Comparison of ENCODE assay signal across 8 cellular contexts in genomic region chr2:39227628-39228412, GRCh38. TPM values are rescaled to one million over a fixed set of nuclear protein-coding genes. Genes with fewer than 3 reads are reported as not detected.
DNase-seq lines count a peak whose midpoint lies in the region; TF ChIP-seq lines count a peak whose summit lies in the region.

No MANE protein-coding gene starts in this region.

- TF ChIP-seq CTCF in Loucy (conservative IDR thresholded peaks at IDR 0.05; ENCODE audit: low read length) (peak; percentile 95), osteocyte (IDR thresholded peaks at IDR 0.05) (peak; percentile 94), thyroid gland (IDR thresholded peaks at IDR 0.05) (peak; percentile 63 to 86 (median 80))

- H4K20me1 ChIP-seq in Loucy (ENCODE audit: insufficient read depth, low read length, poor library complexity, severe bottlenecking) = no peaks in the 10 kb centered on the region

- peak overlapping the region; percentile 52 for H3K4me2 ChIP-seq in Loucy (ENCODE audit: low read depth, low read length, poor library complexity, severe bottlenecking)

- H3K36me3 Mint-ChIP-seq in osteocyte (ENCODE audit: unreplicated experiment) = peaks cover 2% of the 10 kb centered on the region

- no peaks in the 10 kb centered on the region for H3F3A ChIP-seq in Loucy (ENCODE audit: low read depth)

- intact Hi-C loops in thyroid gland (cut with DNase I) = loop anchor here (2.0 to 10.0 kb wide), 2 partner anchors 167 to 283 kb away; no protein-coding TSS in a partner anchor

- peak; percentile 72 for DNase-seq in EH (ENCODE audit: low read depth)
- peak; percentile 63 for DNase-seq in H4 (ENCODE audit: low spot score)
- DNase-seq in SK-N-DZ (ENCODE audit: low spot score) = peak; percentile 73
- peak; percentile 85 for DNase-seq in activated naive CD4-positive, alpha-beta T cell treated with Interleukin-2 at 50 U/mL for 16 hours
- DNase-seq in germinal center (ENCODE audit: low spot score) = peak; percentile 74
- peak; percentile 88 for DNase-seq in osteocyte (ENCODE audit: extremely low spot score, unreplicated experiment)
- DNase-seq in thyroid gland = peak; percentile 78 to 82

- H3K9me3 ChIP-seq in Loucy (ENCODE audit: insufficient read depth, low read depth, low read length) (no peaks in the 10 kb centered on the region), thyroid gland (no peaks in the 10 kb centered on the region)

- no peaks in the 10 kb centered on the region for H3K27me3 Mint-ChIP-seq in osteocyte (ENCODE audit: unreplicated experiment)

- H3K27ac ChIP-seq in thyroid gland = no peak overlapping the region

- H3K9me2 ChIP-seq in Loucy (replicated peaks; ENCODE audit: low read depth, low read length) = no peaks in the 10 kb centered on the region

- H3K9me3 Mint-ChIP-seq in osteocyte (ENCODE audit: unreplicated experiment) = no peaks in the 10 kb centered on the region

- H3K27ac Mint-ChIP-seq in osteocyte (ENCODE audit: unreplicated experiment) = no peak overlapping the region

- H3K4me3 ChIP-seq in Loucy (ENCODE audit: low read length, poor library complexity, severe bottlenecking) (peak overlapping the region; percentile 41), thyroid gland (replicated peaks in 1 of 3) (no peak overlapping the region)

- H3K4me1 ChIP-seq in Loucy (ENCODE audit: insufficient read depth, low read length, poor library complexity, severe bottlenecking) (peaks cover 5% of the 10 kb centered on the region), thyroid gland (peaks cover 0 to 5% of the 10 kb centered on the region in 2 donors)

- H3K27me3 ChIP-seq in Loucy (ENCODE audit: insufficient read depth, low read length, poor library complexity, severe bottlenecking) = no peaks in the 10 kb centered on the region
- no peaks in the 10 kb centered on the region for H3K27me3 ChIP-seq in thyroid gland

- H3K36me3 ChIP-seq in Loucy (ENCODE audit: insufficient read depth, low read length) (no peaks in the 10 kb centered on the region), thyroid gland (no peaks in the 10 kb centered on the region)

- no peak for TF ChIP-seq POLR2A in thyroid gland (IDR thresholded peaks at IDR 0.05)

- peak overlapping the region; percentile 88 for H2AFZ ChIP-seq in Loucy (ENCODE audit: low read length)

- peaks cover 12% of the 10 kb centered on the region for H3K4me1 Mint-ChIP-seq in osteocyte (ENCODE audit: unreplicated experiment)

- H3K79me2 ChIP-seq in Loucy (ENCODE audit: insufficient read depth, low read length) = no peaks in the 10 kb centered on the region

- peak overlapping the region; percentile 41 for H3K4me3 Mint-ChIP-seq in osteocyte (ENCODE audit: unreplicated experiment)

- 17 to 19% methylated on average over 9 of the region's 9 CpGs for WGBS in thyroid gland, 2 donors

- H3K9ac ChIP-seq in Loucy (ENCODE audit: low read depth, low read length, poor library complexity, severe bottlenecking) = peak overlapping the region; percentile 9

RNA-seq across cellular contexts. Expression of gene CDKL4, which starts 15.9 kb away (rescaled TPM):
- total RNA-seq in H4 (2014; rRNA removed; shearing (Covaris generic)) = not detected in 2 replicates
- not detected in 2 replicates for polyA plus RNA-seq in SK-N-DZ (2014; cell fraction: cytosol; rRNA removed)
- not detected in 2 replicates for polyA plus RNA-seq in SK-N-DZ (2014; cell fraction: nucleus; rRNA removed)
- total RNA-seq in osteocyte (0.37 and 0.83 TPM in 2 replicates), thyroid gland (1 to 10 TPM in 2 of 4 donors, under 1 TPM in 2; 0.34 to 2.5 (median 0.96) TPM)
